ENCODE assay signal across 14 cellular contexts in genomic region chr11:75801362-75802021, GRCh38. TPM values are rescaled to one million over a fixed set of nuclear protein-coding genes. Genes with fewer than 3 reads are reported as not detected.
A peak's percentile ranks its signal among the peaks of the same experiment; 100 is the strongest.
DNase-seq lines count a peak whose midpoint lies in the region; ATAC-seq and TF ChIP-seq lines count a peak whose summit lies in the region.
"Had no signal": no experiment of that assay in that cellular context is flagged by ENCODE, and none has a peak within 500 bp of the region (broad histone marks: within the 10 kb centered on the region; RNA-seq: fewer than 3 reads in every experiment).

No MANE protein-coding gene starts in this region.

- intact Hi-C loops in dorsolateral prefrontal cortex (cut with DNase I): loop anchor here in 1 of 2 donors (2.0 to 10.0 kb wide), 3 partner anchors 67 to 403 kb away; partner anchors contain the start of gene WNT11
- intact Hi-C loops in sciatic nerve (cut with DNase I): loop anchor here (10.0 kb wide), 1 partner anchor 63 kb away; no protein-coding TSS in a partner anchor
- intact Hi-C loops in CD8-positive, alpha-beta T cell (cut with DNase I, micrococcal nuclease): loop anchor here in 1 of 2 experiments (5.0 kb wide), 1 partner anchor 351 kb away; no protein-coding TSS in a partner anchor

- H3K36me3 Mint-ChIP-seq in CD8-positive, alpha-beta T cell: no peaks in the 10 kb centered on the region
- H3K36me3 Mint-ChIP-seq: brain; natural killer cell treated with Interleukin-12 subunit alpha and Interleukin-12 subunit beta and Interleukin-15 and Interleukin-18, amount 100 ng/mL, for 72 hours had no signal

- H3K4me1 ChIP-seq in CD8-positive, alpha-beta T cell (ENCODE audit: insufficient read depth, low read length): no peaks in the 10 kb centered on the region

- H3K27me3 Mint-ChIP-seq in CD8-positive, alpha-beta T cell (ENCODE audit: low read depth): no peaks in the 10 kb centered on the region
- H3K27me3 Mint-ChIP-seq: natural killer cell treated with Interleukin-12 subunit alpha and Interleukin-12 subunit beta and Interleukin-15 and Interleukin-18, amount 100 ng/mL, for 72 hours had no signal

- no peaks in the 10 kb centered on the region for H3K36me3 ChIP-seq in KOPT-K1 (ENCODE audit: insufficient read depth, low read length)
- no peaks in the 10 kb centered on the region for H3K36me3 ChIP-seq in CD8-positive, alpha-beta T cell (ENCODE audit: insufficient read depth, low read length)
- H3K36me3 ChIP-seq: thoracic aorta had no signal

- DNase-seq in dorsolateral prefrontal cortex (peak in 1 of 10 donors; percentile 51), sciatic nerve (ENCODE audit: low spot score) (no peak), glomerular visceral epithelial cell (ENCODE audit: extremely low spot score) (no peak), germinal center (ENCODE audit: low spot score) (no peak)
- DNase-seq in CD8-positive, alpha-beta T cell: no peak
- DNase-seq: effector memory CD4-positive, alpha-beta T cell; KBM-7; NK-92 treated with Interleukin-12 subunit alpha and Interleukin-12 subunit beta, amount 100 ng/mL, for 24 hours had no signal

- H3K27ac Mint-ChIP-seq in CD8-positive, alpha-beta T cell: no peak overlapping the region
- H3K27ac Mint-ChIP-seq: brain; natural killer cell treated with Interleukin-12 subunit alpha and Interleukin-12 subunit beta and Interleukin-15 and Interleukin-18, amount 100 ng/mL, for 72 hours had no signal

- H3K27me3 ChIP-seq in dorsolateral prefrontal cortex: no peaks in the 10 kb centered on the region
- no peaks in the 10 kb centered on the region for H3K27me3 ChIP-seq in CD8-positive, alpha-beta T cell (ENCODE audit: insufficient read depth, low read length)

- H3K27ac ChIP-seq in KOPT-K1 (ENCODE audit: low read depth, low read length, poor library complexity, severe bottlenecking) (peak overlapping the region; percentile 46), dorsolateral prefrontal cortex (peak overlapping the region in 35 of 59 donors; percentile 0 to 75 (median 52))
- no peak overlapping the region for H3K27ac ChIP-seq in CD8-positive, alpha-beta T cell (ENCODE audit: low read depth, low read length)
- H3K27ac ChIP-seq: thoracic aorta had no signal

- H3K9me3 ChIP-seq in KOPT-K1 (ENCODE audit: insufficient read depth, low read length, poor library complexity, severe bottlenecking): no peaks in the 10 kb centered on the region
- H3K9me3 ChIP-seq in CD8-positive, alpha-beta T cell (ENCODE audit: low read length): no peaks in the 10 kb centered on the region
- H3K9me3 ChIP-seq: thoracic aorta had no signal

- CTCF ChIA-PET in CD8-positive, alpha-beta T cell (lab: Charles Lee): interaction anchor here (2.8 to 7.9 kb wide), 5 partner anchors 9 to 351 kb away, joined by 15 to 219 read pairs (median 28); partner anchors contain the start of gene UVRAG

- POLR2A ChIA-PET in CD8-positive, alpha-beta T cell (lab: Charles Lee): no interaction called here

- H3K4me3 Mint-ChIP-seq in CD8-positive, alpha-beta T cell: no peak overlapping the region
- H3K4me3 Mint-ChIP-seq: brain; natural killer cell treated with Interleukin-12 subunit alpha and Interleukin-12 subunit beta and Interleukin-15 and Interleukin-18, amount 100 ng/mL, for 72 hours had no signal

- no peaks in the 10 kb centered on the region for H3K9me3 Mint-ChIP-seq in CD8-positive, alpha-beta T cell
- H3K9me3 Mint-ChIP-seq: brain; natural killer cell treated with Interleukin-12 subunit alpha and Interleukin-12 subunit beta and Interleukin-15 and Interleukin-18, amount 100 ng/mL, for 72 hours had no signal

- ATAC-seq in GM18867 (IDR thresholded peaks at IDR 0.05; ENCODE audit: unreplicated experiment) (peak; percentile 41), sciatic nerve (peak; percentile 49), HG02610 (IDR thresholded peaks at IDR 0.05; ENCODE audit: unreplicated experiment) (no peak)
- no peak for ATAC-seq in CD8-positive, alpha-beta T cell
- ATAC-seq: natural killer cell treated with Interleukin-12 subunit alpha and Interleukin-12 subunit beta and Interleukin-15 and Interleukin-18, amount 100 ng/mL, for 72 hours had no signal

- no peak for TF ChIP-seq CTCF in dorsolateral prefrontal cortex (IDR thresholded peaks at IDR 0.05 in 54 of 56, conservative IDR thresholded peaks at IDR 0.05 in 2 of 56; ENCODE audit: low read depth in 1 of 56, partially characterized antibody in 56 of 56)
- TF ChIP-seq CTCF in CD8-positive, alpha-beta T cell (IDR thresholded peaks at IDR 0.05): no peak

- H3K4me3 ChIP-seq in dorsolateral prefrontal cortex: no peak overlapping the region
- H3K4me3 ChIP-seq in CD8-positive, alpha-beta T cell (ENCODE audit: low read depth, low read length): no peak overlapping the region
- H3K4me3 ChIP-seq: thoracic aorta had no signal

- peaks cover 5% of the 10 kb centered on the region for H3K4me1 Mint-ChIP-seq in CD8-positive, alpha-beta T cell (ENCODE audit: low read depth)

RNA-seq across cellular contexts. Expression of gene UVRAG, which starts 13.5 kb away (rescaled TPM):
- total RNA-seq in dorsolateral prefrontal cortex (10 to 100 TPM; 29.8 to 76.8 (median 44.7) TPM), sciatic nerve (39.2 TPM)
- total RNA-seq in CD8-positive, alpha-beta T cell: 10 to 100 TPM; 14.3 to 15.1 TPM

RNA-seq across cellular contexts. Expression of gene DGAT2, which starts 32.9 kb away (rescaled TPM):
- 10 to 100 TPM in 53 of 120 experiments, 1 to 10 TPM in 67; 4.8 to 16.5 (median 9.7) TPM for total RNA-seq in dorsolateral prefrontal cortex
- 20.3 TPM for total RNA-seq in sciatic nerve
- total RNA-seq in CD8-positive, alpha-beta T cell: not detected

Comparison
In these comparisons a context has a peak if more than half of its experiments do, and no peak if none do; other contexts are left out.
1. ATAC-seq: peak in GM18867 (single experiment) and sciatic nerve (single experiment); none in CD8-positive, alpha-beta T cell (single experiment) and HG02610 (single experiment).
2. RNA of gene DGAT2, which starts 32.9 kb away (total RNA-seq): 20.3 TPM in sciatic nerve (single experiment) and 4.8 to 16.5 TPM in dorsolateral prefrontal cortex; not detected in CD8-positive, alpha-beta T cell; every median in the first group is over 4 times any median in the second.